In genomic region chr10:48655426-48656240, GRCh38 we compare ENCODE assay signal across 8 cellular contexts.
A peak's percentile ranks its signal among the peaks of the same experiment; 100 is the strongest.
DNase-seq lines count a peak whose midpoint lies in the region; ATAC-seq and TF ChIP-seq lines count a peak whose summit lies in the region.

No MANE protein-coding gene starts in this region.

- H3K9me3 ChIP-seq in BLaER1 treated with 17β-estradiol and CSF1 and Interleukin-3, amounts not matched to agents 10 nM and 100 nM (replicated peaks in 1 of 11), result 0 out of 22 replicates have a peak, but pooled peaks cover 0 to 4% (median 0%) of the 10 kb centered on the region in 11 experiments
- no peaks in the 10 kb centered on the region for H3K9me3 ChIP-seq in HUES6 (ENCODE audit: control insufficient read depth, insufficient read depth, low read depth, low read length)

- H3K4me3 ChIP-seq in BLaER1 treated with 17β-estradiol and CSF1 and Interleukin-3, amounts not matched to agents 10 nM and 100 nM, result peak overlapping the region; percentile 52 to 71 (median 62)
- peak overlapping the region; percentile 47 for H3K4me3 ChIP-seq in HUES6 (ENCODE audit: low read depth, low read length)
- peak overlapping the region; percentile 51 for H3K4me3 ChIP-seq in retinal pigment epithelial cell (ENCODE audit: low read length)

- H3K4me2 ChIP-seq in BLaER1 treated with 17β-estradiol and CSF1 and Interleukin-3, amounts not matched to agents 10 nM and 100 nM, result peak overlapping the region; percentile 83 to 99 (median 94)

- peaks cover 28 to 59% (median 51%) of the 10 kb centered on the region in 10 experiments for H3K4me1 ChIP-seq in BLaER1 treated with 17β-estradiol and CSF1 and Interleukin-3, amounts not matched to agents 10 nM and 100 nM
- peaks cover 12% of the 10 kb centered on the region for H3K4me1 ChIP-seq in HUES6 (ENCODE audit: control insufficient read depth, insufficient read depth, low read length)

- DNase-seq in anterior cingulate cortex (lab: John Stamatoyannopoulos, UW) (peak in 46 of 58 donors; percentile 29 to 89 (median 62)), hypothalamus (lab: John Stamatoyannopoulos, UW) (peak in 45 of 51 donors; percentile 29 to 85 (median 68)), retinal pigment epithelial cell (ENCODE audit: low read depth) (peak; percentile 55), GM20000 (ENCODE audit: low spot score) (no peak)

- peak overlapping the region; percentile 56 to 85 (median 71) for H3K27ac ChIP-seq in BLaER1 treated with 17β-estradiol and CSF1 and Interleukin-3, amounts not matched to agents 10 nM and 100 nM
- no peak overlapping the region for H3K27ac ChIP-seq in HUES6 (ENCODE audit: low read depth, low read length)

- ATAC-seq in GM19395 (IDR thresholded peaks at IDR 0.05; ENCODE audit: unreplicated experiment) (peak; percentile 16), HG02678 (IDR thresholded peaks at IDR 0.05; ENCODE audit: unreplicated experiment) (no peak)

- no peak for TF ChIP-seq CTCF in retinal pigment epithelial cell (conservative IDR thresholded peaks at IDR 0.05; ENCODE audit: low read depth, low read length)
- TF ChIP-seq CTCF in GM20000 (IDR thresholded peaks at IDR 0.05; ENCODE audit: extremely low read depth, missing control alignments), result no peak

- peak overlapping the region; percentile 59 to 88 (median 76) for H3K9ac ChIP-seq in BLaER1 treated with 17β-estradiol and CSF1 and Interleukin-3, amounts not matched to agents 10 nM and 100 nM
- no peak overlapping the region for H3K9ac ChIP-seq in HUES6 (ENCODE audit: low read length)

- H4K20me1 ChIP-seq in BLaER1 treated with 17β-estradiol and CSF1 and Interleukin-3, amounts not matched to agents 10 nM and 100 nM, result peaks cover 0 to 10% (median 0%) of the 10 kb centered on the region in 11 experiments; a peak in 2 of 22 replicates

- H3K36me3 ChIP-seq in BLaER1 treated with 17β-estradiol and CSF1 and Interleukin-3, amounts not matched to agents 10 nM and 100 nM, result no peaks in the 10 kb centered on the region
- H3K36me3 ChIP-seq in HUES6 (ENCODE audit: control insufficient read depth, insufficient read depth, low read length), result no peaks in the 10 kb centered on the region

- peaks cover 0 to 40% (median 32%) of the 10 kb centered on the region in 11 experiments; a peak in 17 of 22 replicates for H3K27me3 ChIP-seq in BLaER1 treated with 17β-estradiol and CSF1 and Interleukin-3, amounts not matched to agents 10 nM and 100 nM
- H3K27me3 ChIP-seq in HUES6 (ENCODE audit: control insufficient read depth, insufficient read depth, low read length), result peaks cover 41% of the 10 kb centered on the region
